15 cellular contexts compared by ENCODE assay signal in genomic region chr7:43766564-43766963, GRCh38.
"Had no signal": no experiment of that assay in that cellular context is flagged by ENCODE, and none has a peak within 500 bp of the region (broad histone marks: within the 10 kb centered on the region; RNA-seq: fewer than 3 reads in every experiment).

No MANE protein-coding gene starts in this region.

- DNase-seq: activated CD4-positive, alpha-beta memory T cell treated with anti-CD3 and anti-CD28 coated beads for 36 hours; activated naive CD4-positive, alpha-beta T cell treated with Interleukin-2 at 50 U/mL for 16 hours; activated naive CD8-positive, alpha-beta T cell treated with anti-CD3 and anti-CD28 coated beads, Interleukin-2, amount 50 U/mL, for 24 hours; colonic mucosa; effector CD4-positive, alpha-beta T cell; gastrocnemius medialis; left ventricle myocardium superior; mesenchymal stem cell; ovary; stimulated activated CD4-positive, alpha-beta T cell treated with anti-CD3 and anti-CD28 coated beads, Interleukin-4, amount 100 ng/mL, for 1 hour; stimulated activated CD8-positive, alpha-beta memory T cell treated with anti-CD3 and anti-CD28 coated beads, Interleukin-4, amount 100 ng/mL, for 48 hours; stomach; T-helper 17 cell; uterus had no signal

- H3K4me3 Mint-ChIP-seq: activated CD4-positive, alpha-beta memory T cell treated with anti-CD3 and anti-CD28 coated beads for 36 hours; activated naive CD8-positive, alpha-beta T cell treated with anti-CD3 and anti-CD28 coated beads, Interleukin-2, amount 50 U/mL, for 24 hours; T-helper 17 cell had no signal

- ATAC-seq: activated naive CD8-positive, alpha-beta T cell treated with anti-CD3 and anti-CD28 coated beads, Interleukin-2, amount 50 U/mL, for 24 hours; gastrocnemius medialis; left ventricle myocardium superior; T-helper 17 cell had no signal

- H3K4me3 ChIP-seq: ascending aorta, colonic mucosa, gastrocnemius medialis, ovary, stomach, uterus had no signal

- H3K9me3 Mint-ChIP-seq: activated CD4-positive, alpha-beta memory T cell treated with anti-CD3 and anti-CD28 coated beads for 36 hours; activated naive CD8-positive, alpha-beta T cell treated with anti-CD3 and anti-CD28 coated beads, Interleukin-2, amount 50 U/mL, for 24 hours had no signal

- H3K9me3 ChIP-seq: ascending aorta, colonic mucosa, gastrocnemius medialis, ovary, stomach, uterus had no signal

- H3K27me3 Mint-ChIP-seq: activated CD4-positive, alpha-beta memory T cell treated with anti-CD3 and anti-CD28 coated beads for 36 hours; activated naive CD8-positive, alpha-beta T cell treated with anti-CD3 and anti-CD28 coated beads, Interleukin-2, amount 50 U/mL, for 24 hours; T-helper 17 cell had no signal

- H3K27ac Mint-ChIP-seq: activated CD4-positive, alpha-beta memory T cell treated with anti-CD3 and anti-CD28 coated beads for 36 hours; activated naive CD8-positive, alpha-beta T cell treated with anti-CD3 and anti-CD28 coated beads, Interleukin-2, amount 50 U/mL, for 24 hours; T-helper 17 cell had no signal

- H3K36me3 ChIP-seq: colonic mucosa, gastrocnemius medialis, ovary, uterus had no signal

- H3K27me3 ChIP-seq: ascending aorta, colonic mucosa, gastrocnemius medialis, ovary, stomach, uterus had no signal

- H3K27ac ChIP-seq: ascending aorta, colonic mucosa, gastrocnemius medialis, ovary, stomach, uterus had no signal
